In genomic region chr2:188245230-188245629, GRCh38 we compare ENCODE assay signal across 17 cellular contexts.
A peak's percentile ranks its signal among the peaks of the same experiment; 100 is the strongest.
DNase-seq lines count a peak whose midpoint lies in the region; ATAC-seq and TF ChIP-seq lines count a peak whose summit lies in the region.
"Had no signal": no experiment of that assay in that cellular context is flagged by ENCODE, and none has a peak within 500 bp of the region (broad histone marks: within the 10 kb centered on the region; RNA-seq: fewer than 3 reads in every experiment).

No MANE protein-coding gene starts in this region.

- no peak overlapping the region for H3K4me3 Mint-ChIP-seq in effector memory CD8-positive, alpha-beta T cell

- H3K27ac Mint-ChIP-seq in effector memory CD8-positive, alpha-beta T cell, result no peak overlapping the region

- no peak overlapping the region for H3K27ac ChIP-seq in RWPE2 (ENCODE audit: poor library complexity, severe bottlenecking)
- no peak overlapping the region for H3K27ac ChIP-seq in epithelial cell of prostate

- H3K36me3 ChIP-seq in RWPE2 (ENCODE audit: low read depth), result no peaks in the 10 kb centered on the region
- H3K36me3 ChIP-seq: SJSA1 had no signal

- no peaks in the 10 kb centered on the region for H3K9me3 ChIP-seq in RWPE2 (ENCODE audit: severe bottlenecking)
- H3K9me3 ChIP-seq: SJSA1 had no signal

- H3K36me3 Mint-ChIP-seq in effector memory CD8-positive, alpha-beta T cell (ENCODE audit: insufficient read depth), result no peaks in the 10 kb centered on the region

- DNase-seq in HPDE6-E6E7 (ENCODE audit: extremely low spot score) (peak; percentile 12), RWPE2 (ENCODE audit: low spot score) (no peak), epithelial cell of prostate (ENCODE audit: low read depth, low spot score) (peak; percentile 33), putamen (ENCODE audit: low spot score) (peak; percentile 36), Ammon's horn (ENCODE audit: low spot score) (no peak)
- no peak for DNase-seq in effector memory CD8-positive, alpha-beta T cell
- DNase-seq in stimulated activated CD8-positive, alpha-beta memory T cell treated with anti-CD3 and anti-CD28 coated beads, Interleukin-4, amount 100 ng/mL, for 48 hours, result no peak
- DNase-seq: ACHN; AML-193; COR-L47; DMS153; NCI-H1417; NCI-H187 treated with DMSO at 0.1 percent for 48 hours; NCI-H69; NK-92 treated with Interleukin-12 subunit alpha and Interleukin-12 subunit beta, amount 100 ng/mL, for 24 hours; RPMI8226 had no signal

- no peak for TF ChIP-seq CTCF in RWPE2 (IDR thresholded peaks at IDR 0.05; ENCODE audit: poor library complexity, severe bottlenecking)

- H3K4me3 ChIP-seq in RWPE2 (ENCODE audit: severe bottlenecking), result no peak overlapping the region
- H3K4me3 ChIP-seq: SJSA1 had no signal

- peak; percentile 78 for ATAC-seq in RWPE2 (ENCODE audit: low read depth)
- ATAC-seq in effector memory CD8-positive, alpha-beta T cell (replicated peaks), result no peak

- H3K9me3 Mint-ChIP-seq in effector memory CD8-positive, alpha-beta T cell, result peaks cover 0 to 2% of the 10 kb centered on the region in 2 donors

- H3K27me3 Mint-ChIP-seq in effector memory CD8-positive, alpha-beta T cell, result no peaks in the 10 kb centered on the region

- no peaks in the 10 kb centered on the region for H3K4me1 Mint-ChIP-seq in effector memory CD8-positive, alpha-beta T cell (ENCODE audit: low read depth in 2 of 2)

- H3K27me3 ChIP-seq in RWPE2 (ENCODE audit: insufficient read depth, poor library complexity, severe bottlenecking), result no peaks in the 10 kb centered on the region
- H3K27me3 ChIP-seq: SJSA1 had no signal

- no peaks in the 10 kb centered on the region for H3K4me1 ChIP-seq in RWPE2 (ENCODE audit: insufficient read depth, poor library complexity, severe bottlenecking)

Comparison
In these comparisons a context has a peak if more than half of its experiments do, and no peak if none do; other contexts are left out.
1. DNase-seq: peak in HPDE6-E6E7 (single experiment), epithelial cell of prostate (single experiment) and putamen (single experiment); none in RWPE2 (single experiment), effector memory CD8-positive, alpha-beta T cell (0 of 3), stimulated activated CD8-positive, alpha-beta memory T cell treated with anti-CD3 and anti-CD28 coated beads, Interleukin-4, amount 100 ng/mL, for 48 hours (single experiment) and Ammon's horn (single experiment).